Comparison of ENCODE assay signal across 7 cellular contexts in genomic region chr12:9235519-9235918, GRCh38. TPM values are rescaled to one million over a fixed set of nuclear protein-coding genes. Genes with fewer than 3 reads are reported as not detected.
"Had no signal": no experiment of that assay in that cellular context is flagged by ENCODE, and none has a peak within 500 bp of the region (broad histone marks: within the 10 kb centered on the region; RNA-seq: fewer than 3 reads in every experiment).

No MANE protein-coding gene starts in this region.

- DNase-seq: IMR-90, KBM-7, KG1 had no signal

- H3K27ac ChIP-seq: HL-60, KMS-11 had no signal

- H3K4me3 ChIP-seq: K562 had no signal

- H3K9ac ChIP-seq: KMS-11 had no signal

- H3K4me2 ChIP-seq: KMS-11 had no signal

RNA-seq across cellular contexts. Expression of gene PZP, which starts 27.3 kb away (rescaled TPM):
- polyA plus RNA-seq: IgD-negative memory B cell, IMR-90 had no signal
